Comparison of ENCODE assay signal across 17 cellular contexts in the genomic region with DNA sequence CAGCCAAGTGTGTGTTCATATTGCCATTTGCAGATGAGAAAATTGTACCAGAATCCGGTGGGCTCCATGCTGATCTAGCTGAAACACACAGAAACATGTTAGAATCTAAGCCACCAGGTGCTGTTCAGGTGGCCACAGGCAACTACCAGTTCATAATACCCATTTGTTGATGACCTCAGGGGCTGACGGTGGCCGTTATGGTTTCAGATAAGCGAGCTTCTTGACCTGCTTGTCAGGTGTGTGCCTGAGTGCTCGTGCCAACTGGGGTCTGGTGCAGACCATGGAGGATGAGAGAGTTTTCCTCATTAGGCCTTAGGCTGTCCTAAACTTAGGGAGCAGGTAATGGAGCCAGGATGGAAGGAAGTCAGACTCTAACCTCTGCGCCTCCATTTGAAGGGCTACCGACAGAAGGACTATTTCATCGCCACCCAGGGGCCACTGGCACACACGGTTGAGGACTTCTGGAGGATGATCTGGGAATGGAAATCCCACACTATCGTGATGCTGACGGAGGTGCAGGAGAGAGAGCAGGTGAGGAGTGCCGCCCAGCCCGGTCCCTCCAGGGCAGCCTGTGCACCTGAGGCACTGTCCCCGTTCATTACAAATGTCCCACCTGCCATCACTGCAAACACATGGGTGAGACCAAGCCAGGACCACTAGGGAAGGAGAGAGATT.
"Had no signal": no experiment of that assay in that cellular context is flagged by ENCODE, and none has a peak within 500 bp of the region (broad histone marks: within the 10 kb centered on the region; RNA-seq: fewer than 3 reads in every experiment).

No MANE protein-coding gene starts in this region.

- H3K27me3 ChIP-seq: breast epithelium, right atrium auricular region had no signal

- H3K4me3 ChIP-seq: breast epithelium, right atrium auricular region, thoracic aorta had no signal

- ATAC-seq: stimulated activated memory B cell treated with anti-CD40 and anti-IgM and Interleukin-4, amounts not matched to agents 10 μg/mL and 1 μg/mL and 100 μg/mL, for 72 hours had no signal

- H3K9me3 ChIP-seq: breast epithelium, right atrium auricular region, thoracic aorta had no signal

- H3K36me3 ChIP-seq: WERI-Rb-1 had no signal

- DNase-seq: activated CD4-positive, alpha-beta T cell treated with anti-CD3 and anti-CD28 coated beads for 1 hour; activated CD4-positive, alpha-beta T cell treated with anti-CD3 and anti-CD28 coated beads, Interleukin-2, amount 50 U/mL, for 4 hours; activated naive CD4-positive, alpha-beta T cell treated with anti-CD3 and anti-CD28 coated beads for 36 hours; activated T-cell treated with anti-CD3 and anti-CD28 coated beads, Interleukin-2, amount 50 U/mL, for 1 hour; dermis blood vessel endothelial cell; effector memory CD4-positive, alpha-beta T cell; mesendoderm; nucleus accumbens; stimulated activated CD4-positive, alpha-beta T cell treated with anti-CD3 and anti-CD28 coated beads, Interleukin-15, amount 100 ng/mL, for 24 hours; stimulated activated CD4-positive, alpha-beta T cell treated with anti-CD3 and anti-CD28 coated beads, Interleukin-4, amount 100 ng/mL, for 24 hours; SW 1271; WERI-Rb-1 had no signal

- H3K27ac ChIP-seq: breast epithelium, right atrium auricular region, thoracic aorta, WERI-Rb-1 had no signal

- H3K4me1 ChIP-seq: right atrium auricular region had no signal

- FAIRE-seq: astrocyte had no signal
